11 cellular contexts compared by ENCODE assay signal in the genomic region with DNA sequence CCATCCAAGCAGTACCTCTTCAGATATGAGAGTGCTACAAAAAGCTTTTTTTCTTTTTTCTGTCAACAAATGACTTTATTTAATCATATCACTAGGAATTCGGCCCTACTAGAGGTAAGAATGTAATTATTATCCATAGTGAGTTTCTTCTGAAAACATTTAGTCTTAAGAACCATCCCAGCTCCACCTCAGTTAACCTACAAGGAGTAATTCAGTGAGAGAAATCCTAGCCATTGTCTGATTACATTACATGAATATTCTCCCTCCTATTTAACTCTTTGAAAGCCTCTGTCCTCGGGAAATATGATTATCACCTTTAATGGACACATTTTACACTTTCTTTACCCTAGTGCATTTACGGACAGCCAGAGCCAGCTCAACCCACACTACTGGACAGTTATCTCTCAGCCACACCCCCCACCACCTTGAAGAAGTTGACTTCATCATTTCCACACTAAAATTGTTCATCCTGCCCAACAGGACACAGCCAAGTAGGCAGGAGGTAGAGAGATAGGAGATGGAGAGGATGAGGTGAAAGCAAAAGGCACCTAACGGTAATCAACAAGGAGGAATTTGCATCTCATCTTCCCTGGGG. TPM values are rescaled to one million over a fixed set of nuclear protein-coding genes. Genes with fewer than 3 reads are reported as not detected.
DNase-seq lines count a peak whose midpoint lies in the region; ATAC-seq and TF ChIP-seq lines count a peak whose summit lies in the region.
"Had no signal": no experiment of that assay in that cellular context is flagged by ENCODE, and none has a peak within 500 bp of the region (broad histone marks: within the 10 kb centered on the region; RNA-seq: fewer than 3 reads in every experiment).

No MANE protein-coding gene starts in this region.

- H3K4me3 Mint-ChIP-seq in Calu3 (ENCODE audit: low read depth, unreplicated experiment) = peak overlapping the region; percentile 86
- H3K4me3 Mint-ChIP-seq: activated CD8-positive, alpha-beta memory T cell treated with anti-CD3 and anti-CD28 coated beads, Interleukin-2, amount 10 ng/mL, durations not matched to agents 7 days and 5 days had no signal

- DNase-seq in Calu3 (no peak), NCI-H748 treated with DMSO at 0.1 percent for 48 hours (lab: John Stamatoyannopoulos, UW) (peak; percentile 51), epithelial cell of proximal tubule (ENCODE audit: low read depth) (no peak), pons (ENCODE audit: low spot score) (peak; percentile 20), CD1c-positive myeloid dendritic cell (ENCODE audit: extremely low spot score) (no peak), NOMO-1 treated with dmso at 0.1 percent for 144 hours (lab: John Stamatoyannopoulos, UW; ENCODE audit: unreplicated experiment) (no peak), NCI-H1105 (lab: John Stamatoyannopoulos, UW) (no peak)
- DNase-seq: activated CD8-positive, alpha-beta memory T cell treated with anti-CD3 and anti-CD28 coated beads, Interleukin-2, amount 10 ng/mL, durations not matched to agents 7 days and 5 days; Peyer's patch had no signal

- intact Hi-C loops in Calu3 (cut with micrococcal nuclease; ENCODE audit: unreplicated experiment) = loop anchor here (5.0 kb wide), 1 partner anchor 339 kb away; no protein-coding TSS in a partner anchor

- H3K4me1 Mint-ChIP-seq in Calu3 (ENCODE audit: low read depth, unreplicated experiment) = peaks cover 10% of the 10 kb centered on the region

- ATAC-seq in GM19035 (IDR thresholded peaks at IDR 0.05; ENCODE audit: unreplicated experiment) = no peak
- ATAC-seq: activated CD8-positive, alpha-beta memory T cell treated with anti-CD3 and anti-CD28 coated beads, Interleukin-2, amount 10 ng/mL, durations not matched to agents 7 days and 5 days had no signal

- H3K36me3 Mint-ChIP-seq in Calu3 (ENCODE audit: insufficient read depth, unreplicated experiment) = peaks cover 15% of the 10 kb centered on the region
- H3K36me3 Mint-ChIP-seq: activated CD8-positive, alpha-beta memory T cell treated with anti-CD3 and anti-CD28 coated beads, Interleukin-2, amount 10 ng/mL, durations not matched to agents 7 days and 5 days had no signal

- no peak overlapping the region for H3K27ac Mint-ChIP-seq in Calu3 (ENCODE audit: unreplicated experiment)
- H3K27ac Mint-ChIP-seq: activated CD8-positive, alpha-beta memory T cell treated with anti-CD3 and anti-CD28 coated beads, Interleukin-2, amount 10 ng/mL, durations not matched to agents 7 days and 5 days had no signal

- no peak for TF ChIP-seq CTCF in Calu3 (IDR thresholded peaks at IDR 0.05; ENCODE audit: unreplicated experiment)
- no peak for TF ChIP-seq CTCF in epithelial cell of proximal tubule (conservative IDR thresholded peaks at IDR 0.05; ENCODE audit: low read depth, low read length)

- peaks cover 17% of the 10 kb centered on the region for H3K27me3 Mint-ChIP-seq in Calu3 (ENCODE audit: unreplicated experiment)

- H3K4me3 ChIP-seq in epithelial cell of proximal tubule (ENCODE audit: low read depth, low read length) = peak overlapping the region; percentile 66

- BruUV-seq in Calu3 (replicated peaks; lab: Mats Ljungman, UMichigan) = no TSS peak

- no peaks in the 10 kb centered on the region for H3K9me3 Mint-ChIP-seq in Calu3 (ENCODE audit: low read depth, unreplicated experiment)

- CTCF ChIA-PET in Calu3 (lab: Charles Lee) = no interaction called here

RNA-seq across cellular contexts. Expression of a gene that starts 1.3 kb away (rescaled TPM):
- total RNA-seq in Calu3 (2022) (0.07 TPM in 1 of 2 replicates, not detected in the other), epithelial cell of proximal tubule (0.06 and 0.80 TPM in 2 replicates)
- total RNA-seq: activated CD8-positive, alpha-beta memory T cell treated with anti-CD3 and anti-CD28 coated beads, Interleukin-2, amount 10 ng/mL, durations not matched to agents 7 days and 5 days; LHCN-M2 had no signal

Comparison
In these comparisons a context has a peak if more than half of its experiments do, and no peak if none do; other contexts are left out.
1. DNase-seq: peak in NCI-H748 treated with DMSO at 0.1 percent for 48 hours (single experiment) and pons (single experiment); none in Calu3 (single experiment), epithelial cell of proximal tubule (single experiment), CD1c-positive myeloid dendritic cell (single experiment), NOMO-1 treated with dmso at 0.1 percent for 144 hours (single experiment) and NCI-H1105 (single experiment).